22 cellular contexts compared by ENCODE assay signal in the genomic region with DNA sequence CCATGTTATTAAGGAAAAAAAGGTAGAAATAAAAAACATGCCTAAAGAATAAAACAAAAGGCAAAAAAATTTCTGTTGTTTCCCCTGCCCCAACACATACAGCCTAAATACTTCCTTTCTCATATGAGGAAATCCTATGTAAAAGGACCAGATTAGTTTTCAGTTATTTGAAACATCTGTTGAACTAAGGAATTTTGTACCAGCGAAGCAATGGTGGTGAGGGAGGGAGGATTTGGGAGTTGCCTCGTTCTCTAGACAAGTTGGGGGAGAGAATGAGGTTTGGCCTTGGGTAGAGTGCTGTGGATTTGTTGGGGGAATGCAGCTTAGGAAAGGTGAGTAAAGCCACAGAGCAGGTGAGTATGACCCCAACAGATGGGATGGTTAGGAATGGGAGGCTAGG.
"Had no signal": no experiment of that assay in that cellular context is flagged by ENCODE, and none has a peak within 500 bp of the region (broad histone marks: within the 10 kb centered on the region; RNA-seq: fewer than 3 reads in every experiment).

No MANE protein-coding gene starts in this region.

- H3K27me3 ChIP-seq: SJSA1 had no signal

- H3K27ac ChIP-seq: HL-60, SJSA1, SK-N-MC had no signal

- H3K4me3 Mint-ChIP-seq: IgD-negative memory B cell had no signal

- H3K4me3 ChIP-seq: K562, SJSA1, SK-N-MC had no signal

- DNase-seq: NCI-H1048, NCI-H1105, NCI-H1417 treated with DMSO at 0.1 percent for 48 hours, NCI-H1694 treated with DMSO at 0.1 percent for 48 hours, NCI-H1930, NCI-H2081, NCI-H2107, NCI-H226, NCI-H446, NCI-H510A, NCI-H524 treated with DMSO at 0.1 percent for 48 hours, NCI-H774, Right ventricle myocardium superior, RPMI8226, SIG-M5 had no signal

- ATAC-seq: K562 had no signal

- H3K36me3 Mint-ChIP-seq: IgD-negative memory B cell had no signal

- H3K27ac Mint-ChIP-seq: IgD-negative memory B cell had no signal

- H3K36me3 ChIP-seq: SJSA1 had no signal

- H3K9me3 ChIP-seq: SJSA1 had no signal

- FAIRE-seq: HTR-8/SVneo, K562, RCC 7860 had no signal

- H3K4me1 ChIP-seq: SJSA1 had no signal
